Comparison of ENCODE assay signal across 8 cellular contexts in the genomic region with DNA sequence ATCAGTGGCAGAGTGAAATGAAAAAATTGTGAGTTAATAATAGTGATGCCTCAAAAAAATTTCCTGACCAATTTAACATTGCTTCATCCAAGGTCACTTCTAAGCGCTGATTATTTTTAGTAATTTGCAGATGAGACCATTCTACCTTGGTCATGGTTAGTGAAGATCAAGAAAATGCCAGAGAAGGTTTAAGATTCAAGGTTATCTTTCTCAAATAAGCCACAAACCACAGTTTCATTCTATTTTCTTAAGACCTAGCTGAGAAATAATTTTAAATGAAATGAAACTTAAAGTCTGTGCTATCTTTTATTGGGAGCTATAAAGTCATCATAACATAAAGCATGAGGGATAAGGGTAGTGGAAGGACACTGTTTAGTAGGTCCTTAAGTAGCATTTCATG.
"Had no signal": no experiment of that assay in that cellular context is flagged by ENCODE, and none has a peak within 500 bp of the region (broad histone marks: within the 10 kb centered on the region; RNA-seq: fewer than 3 reads in every experiment).

No MANE protein-coding gene starts in this region.

- H3K9me3 ChIP-seq: HAP-1 had no signal

- H2AFZ ChIP-seq: GM23338 had no signal

- H3K4me2 ChIP-seq: GM23338 had no signal

- H3K4me3 ChIP-seq: GM23338, HAP-1 had no signal

- H3K36me3 ChIP-seq: HAP-1 had no signal

- H3K27ac ChIP-seq: HL-60 had no signal

- H3K4me1 ChIP-seq: HAP-1 had no signal

- DNase-seq: H7, HFFc6, KBM-7 had no signal

- FAIRE-seq: H1, HepG2 had no signal
